ENCODE assay signal across 21 cellular contexts in genomic region chr11:6328321-6328720, GRCh38. TPM values are rescaled to one million over a fixed set of nuclear protein-coding genes. Genes with fewer than 3 reads are reported as not detected.
DNase-seq lines count a peak whose midpoint lies in the region; ATAC-seq, FAIRE-seq and TF ChIP-seq lines count a peak whose summit lies in the region.
"Had no signal": no experiment of that assay in that cellular context is flagged by ENCODE, and none has a peak within 500 bp of the region (broad histone marks: within the 10 kb centered on the region; RNA-seq: fewer than 3 reads in every experiment).

No MANE protein-coding gene starts in this region.

- H3K9ac ChIP-seq in GM23248 (no peak overlapping the region), astrocyte (ENCODE audit: low read length) (no peak overlapping the region)

- H3K79me2 ChIP-seq in GM23248 (ENCODE audit: insufficient read depth) (no peaks in the 10 kb centered on the region), astrocyte (ENCODE audit: insufficient read depth, low read length) (no peaks in the 10 kb centered on the region)

- H3K4me3 Mint-ChIP-seq in astrocyte (ENCODE audit: unreplicated experiment) = no peak overlapping the region
- H3K4me3 Mint-ChIP-seq: CD4-positive, alpha-beta memory T cell; H9; IgD-negative memory B cell had no signal

- ATAC-seq in HG03025 (IDR thresholded peaks at IDR 0.05; ENCODE audit: low FRiP score, unreplicated experiment) (no peak), GM19023 (IDR thresholded peaks at IDR 0.05; ENCODE audit: unreplicated experiment) (no peak), HG02798 (IDR thresholded peaks at IDR 0.05; ENCODE audit: poor library complexity, unreplicated experiment) (no peak)

- FAIRE-seq in astrocyte (lab: Jason Lieb, UNC) = no peak
- FAIRE-seq: D721Med, GM12892 had no signal

- H3K27ac Mint-ChIP-seq in astrocyte (ENCODE audit: unreplicated experiment) = no peak overlapping the region
- H3K27ac Mint-ChIP-seq: CD4-positive, alpha-beta memory T cell; IgD-negative memory B cell had no signal

- DNase-seq in GM23248 (peak; percentile 12), astrocyte (ENCODE audit: low read depth) (peak; percentile 55), fibroblast of the aortic adventitia (ENCODE audit: low read depth) (peak; percentile 85), KBM-7 (no peak)
- DNase-seq: CD4-positive, alpha-beta memory T cell; DND-41; GDM1; H9; NCI-H1105 treated with DMSO at 0.1 percent for 48 hours; NCI-H1694 treated with DMSO at 0.1 percent for 48 hours; NCI-H2107; NCI-H2227 treated with DMSO at 0.1 percent for 48 hours; NCI-H524 treated with DMSO at 0.1 percent for 48 hours; SHP77 treated with DMSO at 0.1 percent for 48 hours had no signal

- in situ Hi-C loops in GM23248 (cut with MboI) (loop anchor here (25.0 kb wide), 1 partner anchor 641 kb away; the partner anchor contains the start of genes TRIM22 and TRIM5), KBM-7 (cut with MboI; ENCODE audit: low pct_unique_long_range_greater_than_20kb, low sequenced_read_pairs) (loop anchor here (25.0 kb wide), 1 partner anchor 291 kb away; the partner anchor contains the start of gene OR56A1)

- no peak overlapping the region for H3K4me3 ChIP-seq in GM23248
- no peak overlapping the region for H3K4me3 ChIP-seq in astrocyte (ENCODE audit: insufficient read depth, low read depth, low read length)
- H3K4me3 ChIP-seq in fibroblast of the aortic adventitia (ENCODE audit: low read depth, low read length) = no peak overlapping the region

- H3K4me2 ChIP-seq in GM23248 (ENCODE audit: unreplicated experiment) (no peak overlapping the region), astrocyte (ENCODE audit: low read length) (no peak overlapping the region)

- peaks cover 8% of the 10 kb centered on the region for H3K4me1 Mint-ChIP-seq in astrocyte (ENCODE audit: low read depth, unreplicated experiment)
- H3K4me1 Mint-ChIP-seq: CD4-positive, alpha-beta memory T cell; IgD-negative memory B cell had no signal

- TF ChIP-seq CTCF in astrocyte (IDR thresholded peaks at IDR 0.05; ENCODE audit: insufficient read depth, low read depth, low read length) (no peak), fibroblast of the aortic adventitia (IDR thresholded peaks at IDR 0.05; ENCODE audit: insufficient read depth, low read length) (no peak)

- H3K27me3 Mint-ChIP-seq in astrocyte (ENCODE audit: low read depth, unreplicated experiment) = no peaks in the 10 kb centered on the region

- no peaks in the 10 kb centered on the region for H3K9me2 ChIP-seq in GM23248 (ENCODE audit: insufficient read depth)

- H3K4me1 ChIP-seq in GM23248 (ENCODE audit: insufficient read depth) = peaks cover 13% of the 10 kb centered on the region; the same call in 1 of the 2 replicates
- no peaks in the 10 kb centered on the region for H3K4me1 ChIP-seq in astrocyte (ENCODE audit: insufficient read depth, low read length)

- no peaks in the 10 kb centered on the region for H3K36me3 Mint-ChIP-seq in astrocyte (ENCODE audit: low read depth, unreplicated experiment)
- H3K36me3 Mint-ChIP-seq: CD4-positive, alpha-beta memory T cell; IgD-negative memory B cell had no signal

- no peak overlapping the region for H2AFZ ChIP-seq in GM23248
- H2AFZ ChIP-seq in astrocyte (ENCODE audit: low read depth, low read length) = no peak overlapping the region

- no peaks in the 10 kb centered on the region for H3K9me3 Mint-ChIP-seq in astrocyte (ENCODE audit: unreplicated experiment)
- H3K9me3 Mint-ChIP-seq: CD4-positive, alpha-beta memory T cell; H9; IgD-negative memory B cell had no signal

- H3K36me3 ChIP-seq in GM23248 (ENCODE audit: low read depth) (no peaks in the 10 kb centered on the region), astrocyte (ENCODE audit: insufficient read depth, low read length) (no peaks in the 10 kb centered on the region)

- H4K20me1 ChIP-seq in GM23248 (ENCODE audit: insufficient read depth) = no peaks in the 10 kb centered on the region
- H4K20me1 ChIP-seq in astrocyte (ENCODE audit: insufficient read depth, low read length) = no peaks in the 10 kb centered on the region

- H3K27me3 ChIP-seq in GM23248 (replicated peaks; ENCODE audit: insufficient read depth) = no peaks in the 10 kb centered on the region
- no peaks in the 10 kb centered on the region for H3K27me3 ChIP-seq in astrocyte (ENCODE audit: insufficient read depth, low read length)

- H3K9me3 ChIP-seq in GM23248 (ENCODE audit: low read depth) = no peaks in the 10 kb centered on the region
- no peaks in the 10 kb centered on the region for H3K9me3 ChIP-seq in astrocyte (ENCODE audit: insufficient read depth, low read depth, low read length)

- H3F3A ChIP-seq in GM23248 (ENCODE audit: insufficient read depth) = no peaks in the 10 kb centered on the region

- H3K27ac ChIP-seq in GM23248 (no peak overlapping the region), astrocyte (ENCODE audit: low read depth, low read length) (no peak overlapping the region)

RNA-seq across cellular contexts. Expression of gene CAVIN3, which starts 8.0 kb away (rescaled TPM):
- 392 and 456 TPM in 2 replicates for total RNA-seq in GM23248 (2014; rRNA removed; shearing (Covaris generic))
- polyA plus RNA-seq in GM23248 (2016; fragmentation: Nextera tagmentation; extraction: Ambion mirVana) = 290 and 301 TPM in 2 replicates
- total RNA-seq in astrocyte = 51.0 and 57.3 TPM in 2 replicates
- total RNA-seq in fibroblast of the aortic adventitia (ENCODE audit: low replicate concordance) = 323 and 888 TPM in 2 replicates
- total RNA-seq: HT1080 had no signal
- polyA plus RNA-seq: IgD-negative memory B cell had no signal
